Comparison of ENCODE assay signal across 1 cellular context in genomic region chr7:108059526-108059925, GRCh38.
TF ChIP-seq lines count a peak whose summit lies in the region.

No MANE protein-coding gene starts in this region.

TF ChIP-seq in WTC11, 78 proteins besides CTCF, POLR2A, EP300 and RAD21 (continued from another document):
- TF ChIP-seq, protein P1, sequence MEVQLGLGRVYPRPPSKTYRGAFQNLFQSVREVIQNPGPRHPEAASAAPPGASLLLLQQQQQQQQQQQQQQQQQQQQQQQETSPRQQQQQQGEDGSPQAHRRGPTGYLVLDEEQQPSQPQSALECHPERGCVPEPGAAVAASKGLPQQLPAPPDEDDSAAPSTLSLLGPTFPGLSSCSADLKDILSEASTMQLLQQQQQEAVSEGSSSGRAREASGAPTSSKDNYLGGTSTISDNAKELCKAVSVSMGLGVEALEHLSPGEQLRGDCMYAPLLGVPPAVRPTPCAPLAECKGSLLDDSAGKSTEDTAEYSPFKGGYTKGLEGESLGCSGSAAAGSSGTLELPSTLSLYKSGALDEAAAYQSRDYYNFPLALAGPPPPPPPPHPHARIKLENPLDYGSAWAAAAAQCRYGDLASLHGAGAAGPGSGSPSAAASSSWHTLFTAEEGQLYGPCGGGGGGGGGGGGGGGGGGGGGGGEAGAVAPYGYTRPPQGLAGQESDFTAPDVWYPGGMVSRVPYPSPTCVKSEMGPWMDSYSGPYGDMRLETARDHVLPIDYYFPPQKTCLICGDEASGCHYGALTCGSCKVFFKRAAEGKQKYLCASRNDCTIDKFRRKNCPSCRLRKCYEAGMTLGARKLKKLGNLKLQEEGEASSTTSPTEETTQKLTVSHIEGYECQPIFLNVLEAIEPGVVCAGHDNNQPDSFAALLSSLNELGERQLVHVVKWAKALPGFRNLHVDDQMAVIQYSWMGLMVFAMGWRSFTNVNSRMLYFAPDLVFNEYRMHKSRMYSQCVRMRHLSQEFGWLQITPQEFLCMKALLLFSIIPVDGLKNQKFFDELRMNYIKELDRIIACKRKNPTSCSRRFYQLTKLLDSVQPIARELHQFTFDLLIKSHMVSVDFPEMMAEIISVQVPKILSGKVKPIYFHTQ (CRISPR knock-in tag; IDR thresholded peaks at IDR 0.05), result no peak
- TF ChIP-seq OVOL2 (CRISPR knock-in tag; IDR thresholded peaks at IDR 0.05; ENCODE audit: borderline replicate concordance) (no peak), RELA (CRISPR knock-in tag; IDR thresholded peaks at IDR 0.05; ENCODE audit: borderline replicate concordance) (no peak), IRF1 (CRISPR knock-in tag; IDR thresholded peaks at IDR 0.05) (no peak), HMGA2 (CRISPR knock-in tag; IDR thresholded peaks at IDR 0.05) (no peak)
